Comparison of ENCODE assay signal across 27 cellular contexts in genomic region chrX:139267858-139268257, GRCh38.
"Had no signal": no experiment of that assay in that cellular context is flagged by ENCODE, and none has a peak within 500 bp of the region (broad histone marks: within the 10 kb centered on the region; RNA-seq: fewer than 3 reads in every experiment).

No MANE protein-coding gene starts in this region.

- DNase-seq: colonic mucosa; cortex of kidney; dermis blood vessel endothelial cell; dorsolateral prefrontal cortex; effector CD4-positive, alpha-beta T cell; effector CD8-positive, alpha-beta T cell; effector memory CD4-positive, alpha-beta T cell; effector memory CD8-positive, alpha-beta T cell; endodermal cell; erythroblast; esophagus squamous epithelium; foreskin fibroblast; foreskin keratinocyte; foreskin melanocyte; gastrocnemius medialis; glutamatergic neuron; head of caudate nucleus; heart left ventricle; heart right ventricle had no signal

- H3K9me3 ChIP-seq: colonic mucosa, esophagus muscularis mucosa, esophagus squamous epithelium, gastrocnemius medialis, gastroesophageal sphincter had no signal

- H3K27ac ChIP-seq: colonic mucosa, coronary artery, dorsolateral prefrontal cortex, epithelial cell of prostate, esophagus muscularis mucosa, esophagus squamous epithelium, foreskin keratinocyte, gastrocnemius medialis, gastroesophageal sphincter, heart left ventricle, heart right ventricle had no signal

- H3K4me3 ChIP-seq: colonic mucosa, coronary artery, dorsolateral prefrontal cortex, esophagus muscularis mucosa, esophagus squamous epithelium, gastrocnemius medialis, gastroesophageal sphincter, heart left ventricle, heart right ventricle had no signal

- H3K36me3 ChIP-seq: colonic mucosa, esophagus muscularis mucosa, esophagus squamous epithelium, gastrocnemius medialis, gastroesophageal sphincter, heart left ventricle, heart right ventricle had no signal

- FAIRE-seq: endometrium, endothelial cell of umbilical vein, frontal cortex had no signal

- ATAC-seq: effector memory CD8-positive, alpha-beta T cell; esophagus mucosa; foreskin keratinocyte; gastrocnemius medialis; gastroesophageal sphincter; heart left ventricle; heart right ventricle had no signal

- H3K27me3 ChIP-seq: colonic mucosa, esophagus muscularis mucosa, esophagus squamous epithelium, foreskin keratinocyte, gastrocnemius medialis, gastroesophageal sphincter, heart left ventricle had no signal

- H3K4me1 ChIP-seq: colonic mucosa, esophagus muscularis mucosa, esophagus squamous epithelium, foreskin keratinocyte, gastrocnemius medialis, gastroesophageal sphincter, heart left ventricle, heart right ventricle had no signal
